2 cellular contexts compared by ENCODE assay signal in the genomic region with DNA sequence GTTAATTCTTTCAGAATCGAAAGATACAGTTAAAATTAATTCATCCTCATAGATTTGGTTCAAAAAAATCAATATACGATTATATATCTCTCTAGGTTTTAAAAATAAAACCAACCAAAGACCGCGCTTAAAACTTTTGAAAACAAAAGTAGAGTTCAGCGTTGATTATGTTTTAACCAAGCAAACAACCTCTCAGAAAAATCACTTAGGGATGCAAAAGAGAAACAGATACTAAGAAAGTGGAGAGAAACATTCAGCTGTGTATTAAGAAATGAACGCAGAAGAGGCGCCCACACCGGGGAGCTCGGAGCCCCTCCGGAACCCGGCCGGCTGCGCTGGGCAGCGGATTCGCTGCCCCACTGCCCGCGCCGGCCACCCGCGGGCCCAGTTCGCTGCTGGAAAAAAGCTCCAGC.
TF ChIP-seq lines count a peak whose summit lies in the region.

No MANE protein-coding gene starts in this region.

TF ChIP-seq in HepG2, 621 proteins besides CTCF, POLR2A, EP300 and RAD21 (continued from another document):
- TF ChIP-seq SP5 (CRISPR knock-in tag; IDR thresholded peaks at IDR 0.05; ENCODE audit: borderline replicate concordance, low read depth) (0 out of 2 replicates have a peak, but pooled peaks have one; percentile 7), MAZ (IDR thresholded peaks at IDR 0.05; ENCODE audit: borderline replicate concordance, low read depth, low read length) (no peak), MAZ (CRISPR knock-in tag; IDR thresholded peaks at IDR 0.05; ENCODE audit: low read depth) (no peak), NR2C2 (CRISPR knock-in tag; IDR thresholded peaks at IDR 0.05; ENCODE audit: borderline replicate concordance) (0 out of 2 replicates have a peak, but pooled peaks have one; percentile 3)
- TF ChIP-seq, protein P1, sequence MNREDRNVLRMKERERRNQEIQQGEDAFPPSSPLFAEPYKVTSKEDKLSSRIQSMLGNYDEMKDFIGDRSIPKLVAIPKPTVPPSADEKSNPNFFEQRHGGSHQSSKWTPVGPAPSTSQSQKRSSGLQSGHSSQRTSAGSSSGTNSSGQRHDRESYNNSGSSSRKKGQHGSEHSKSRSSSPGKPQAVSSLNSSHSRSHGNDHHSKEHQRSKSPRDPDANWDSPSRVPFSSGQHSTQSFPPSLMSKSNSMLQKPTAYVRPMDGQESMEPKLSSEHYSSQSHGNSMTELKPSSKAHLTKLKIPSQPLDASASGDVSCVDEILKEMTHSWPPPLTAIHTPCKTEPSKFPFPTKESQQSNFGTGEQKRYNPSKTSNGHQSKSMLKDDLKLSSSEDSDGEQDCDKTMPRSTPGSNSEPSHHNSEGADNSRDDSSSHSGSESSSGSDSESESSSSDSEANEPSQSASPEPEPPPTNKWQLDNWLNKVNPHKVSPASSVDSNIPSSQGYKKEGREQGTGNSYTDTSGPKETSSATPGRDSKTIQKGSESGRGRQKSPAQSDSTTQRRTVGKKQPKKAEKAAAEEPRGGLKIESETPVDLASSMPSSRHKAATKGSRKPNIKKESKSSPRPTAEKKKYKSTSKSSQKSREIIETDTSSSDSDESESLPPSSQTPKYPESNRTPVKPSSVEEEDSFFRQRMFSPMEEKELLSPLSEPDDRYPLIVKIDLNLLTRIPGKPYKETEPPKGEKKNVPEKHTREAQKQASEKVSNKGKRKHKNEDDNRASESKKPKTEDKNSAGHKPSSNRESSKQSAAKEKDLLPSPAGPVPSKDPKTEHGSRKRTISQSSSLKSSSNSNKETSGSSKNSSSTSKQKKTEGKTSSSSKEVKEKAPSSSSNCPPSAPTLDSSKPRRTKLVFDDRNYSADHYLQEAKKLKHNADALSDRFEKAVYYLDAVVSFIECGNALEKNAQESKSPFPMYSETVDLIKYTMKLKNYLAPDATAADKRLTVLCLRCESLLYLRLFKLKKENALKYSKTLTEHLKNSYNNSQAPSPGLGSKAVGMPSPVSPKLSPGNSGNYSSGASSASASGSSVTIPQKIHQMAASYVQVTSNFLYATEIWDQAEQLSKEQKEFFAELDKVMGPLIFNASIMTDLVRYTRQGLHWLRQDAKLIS (CRISPR knock-in tag; IDR thresholded peaks at IDR 0.05) = no peak
- TF ChIP-seq, protein P2, sequence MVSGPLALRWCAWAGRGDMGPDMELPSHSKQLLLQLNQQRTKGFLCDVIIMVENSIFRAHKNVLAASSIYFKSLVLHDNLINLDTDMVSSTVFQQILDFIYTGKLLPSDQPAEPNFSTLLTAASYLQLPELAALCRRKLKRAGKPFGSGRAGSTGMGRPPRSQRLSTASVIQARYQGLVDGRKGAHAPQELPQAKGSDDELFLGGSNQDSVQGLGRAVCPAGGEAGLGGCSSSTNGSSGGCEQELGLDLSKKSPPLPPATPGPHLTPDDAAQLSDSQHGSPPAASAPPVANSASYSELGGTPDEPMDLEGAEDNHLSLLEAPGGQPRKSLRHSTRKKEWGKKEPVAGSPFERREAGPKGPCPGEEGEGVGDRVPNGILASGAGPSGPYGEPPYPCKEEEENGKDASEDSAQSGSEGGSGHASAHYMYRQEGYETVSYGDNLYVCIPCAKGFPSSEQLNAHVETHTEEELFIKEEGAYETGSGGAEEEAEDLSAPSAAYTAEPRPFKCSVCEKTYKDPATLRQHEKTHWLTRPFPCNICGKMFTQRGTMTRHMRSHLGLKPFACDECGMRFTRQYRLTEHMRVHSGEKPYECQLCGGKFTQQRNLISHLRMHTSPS (CRISPR knock-in tag; IDR thresholded peaks at IDR 0.05; ENCODE audit: low read depth) = no peak

TF ChIP-seq in GM12891, 5 proteins besides CTCF, POLR2A, EP300 and RAD21 (continued from another document):
- TF ChIP-seq PAX5 (IDR thresholded peaks at IDR 0.05; ENCODE audit: insufficient read depth, low read length, severe bottlenecking) = no peak
